8 cellular contexts compared by ENCODE assay signal in genomic region chr1:243748706-243749283, GRCh38.
DNase-seq lines count a peak whose midpoint lies in the region; ATAC-seq and TF ChIP-seq lines count a peak whose summit lies in the region.

No MANE protein-coding gene starts in this region.

- no peaks in the 10 kb centered on the region for H3K4me1 ChIP-seq in body of pancreas

- intact Hi-C loops in body of pancreas (cut with DNase I): no loop called here

- H3K27ac Mint-ChIP-seq in immature natural killer cell: peak overlapping the region in 1 of 6 donors; percentile 49

- peak; percentile 63 to 86 (median 70) for TF ChIP-seq CTCF in body of pancreas (IDR thresholded peaks at IDR 0.05)

- DNase-seq in activated T-cell treated with anti-CD3 and anti-CD28 coated beads for 24 hours (ENCODE audit: low read depth) (peak; percentile 12), activated T-cell treated with anti-CD3 and anti-CD28 coated beads for 4 hours (no peak), HS-5 (ENCODE audit: low read depth) (peak; percentile 52), NCI-H774 (lab: John Stamatoyannopoulos, UW) (peak; percentile 74), body of pancreas (peak in 2 of 4 donors; percentile 23 to 62), immature natural killer cell (peak; percentile 37 to 55 (median 47)), stromal cell of bone marrow (ENCODE audit: low read depth) (peak; percentile 55)

- H3K4me3 ChIP-seq in body of pancreas: no peak overlapping the region

- H3K36me3 Mint-ChIP-seq in immature natural killer cell: peaks cover 0 to 4% (median 0%) of the 10 kb centered on the region in 3 donors

- H3K9me3 Mint-ChIP-seq in immature natural killer cell: no peaks in the 10 kb centered on the region

- no peak overlapping the region for H3K27ac ChIP-seq in body of pancreas

- ATAC-seq in GM21529 (IDR thresholded peaks at IDR 0.05; ENCODE audit: unreplicated experiment) (peak; percentile 99), body of pancreas (peak; percentile 93)

- peaks cover 0 to 2% (median 0%) of the 10 kb centered on the region in 3 donors for H3K27me3 Mint-ChIP-seq in immature natural killer cell (ENCODE audit: low read depth in 3 of 3)

- 26 to 30% methylated on average over 3 of the region's 3 CpGs for WGBS in body of pancreas, 2 donors

- no peaks in the 10 kb centered on the region for H3K36me3 ChIP-seq in body of pancreas (replicated peaks in 1 of 2; ENCODE audit: insufficient read depth in 1 of 2, low read depth in 2 of 2)

- H3K27me3 ChIP-seq in body of pancreas: no peaks in the 10 kb centered on the region

- peaks cover 4 to 11% of the 10 kb centered on the region in 2 donors for H3K4me1 Mint-ChIP-seq in immature natural killer cell

- H3K4me3 Mint-ChIP-seq in immature natural killer cell: no peak overlapping the region

- H3K9me3 ChIP-seq in body of pancreas: no peaks in the 10 kb centered on the region

- no peak for TF ChIP-seq POLR2A in body of pancreas (IDR thresholded peaks at IDR 0.05)
